In the genomic region with DNA sequence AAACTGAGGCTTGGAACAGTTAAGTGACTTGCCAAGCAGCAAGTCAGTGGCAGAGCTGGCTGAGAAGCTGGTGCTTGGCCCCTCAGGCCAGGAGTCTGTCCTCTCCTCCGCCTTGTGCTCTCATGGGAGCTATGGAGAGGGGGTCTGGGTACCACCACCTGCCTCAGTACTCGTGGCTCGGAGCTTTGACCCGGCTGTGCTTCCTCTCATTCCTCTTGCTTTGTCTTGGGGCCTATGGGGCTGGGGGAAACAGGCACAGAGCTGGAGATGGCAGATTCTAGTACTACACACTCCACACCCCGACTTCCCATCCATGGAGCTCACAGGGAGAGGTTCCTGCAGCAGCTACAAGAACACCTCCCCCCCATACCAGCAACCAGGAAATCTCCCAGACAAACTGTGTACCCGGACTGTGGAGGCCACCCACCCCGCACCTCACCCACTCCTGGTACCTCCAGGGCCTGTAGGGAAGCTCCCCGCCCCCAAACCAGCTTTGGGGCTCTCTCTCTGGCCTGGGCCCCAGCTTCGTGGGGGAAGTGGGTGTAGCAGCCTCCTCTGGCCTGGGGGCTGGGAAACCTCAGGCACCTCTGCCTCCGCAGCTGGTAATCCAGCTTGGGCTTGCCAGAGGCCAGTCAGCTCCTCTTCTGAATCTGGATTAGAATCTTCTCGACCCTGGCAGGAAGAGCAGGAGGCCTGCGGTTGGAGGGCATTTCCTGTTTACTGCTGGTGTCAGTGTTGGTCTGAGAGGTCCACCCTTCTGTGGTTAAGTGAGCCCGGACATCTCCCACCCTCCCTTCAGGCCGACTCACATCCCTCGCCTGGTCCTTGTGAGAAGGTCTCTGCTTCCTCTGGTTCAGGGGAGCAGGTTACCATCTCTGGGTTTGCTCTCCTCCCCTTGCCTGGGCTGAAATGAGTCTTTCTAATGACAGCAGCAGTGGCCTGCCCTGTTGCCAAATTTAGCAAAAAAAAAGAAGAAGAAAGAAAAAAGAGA, we compare ENCODE assay signal across 8 cellular contexts. TPM values are rescaled to one million over a fixed set of nuclear protein-coding genes. Genes with fewer than 3 reads are reported as not detected.
DNase-seq lines count a peak whose midpoint lies in the region; ATAC-seq and TF ChIP-seq lines count a peak whose summit lies in the region.

No MANE protein-coding gene starts in this region.

- H3K27ac ChIP-seq in OCI-LY7 (ENCODE audit: low read depth, low read length, poor library complexity, severe bottlenecking), result peak overlapping the region; percentile 28
- H3K27ac ChIP-seq in colonic mucosa, result peak overlapping the region; percentile 39

- H3K4me2 ChIP-seq in OCI-LY7 (ENCODE audit: low read length), result peak overlapping the region; percentile 70

- peak overlapping the region; percentile 89 for H2AFZ ChIP-seq in OCI-LY7 (ENCODE audit: low read length)

- H3K4me1 ChIP-seq in OCI-LY7 (ENCODE audit: insufficient read depth, low read length, poor library complexity, severe bottlenecking) (peaks cover 20% of the 10 kb centered on the region), colonic mucosa (peaks cover 4% of the 10 kb centered on the region)

- DNase-seq in activated CD8-positive, alpha-beta memory T cell treated with anti-CD3 and anti-CD28 coated beads, Interleukin-2, amount 50 U/mL, for 48 hours, result peak; percentile 56
- DNase-seq in activated CD8-positive, alpha-beta memory T cell treated with anti-CD3 and anti-CD28 coated beads for 24 hours, result no peak
- DNase-seq in OCI-LY7 (ENCODE audit: low spot score) (peak; percentile 70), colonic mucosa (peak; percentile 47), midbrain (lab: John Stamatoyannopoulos, UW) (peak; percentile 21), NCI-H69 (lab: John Stamatoyannopoulos, UW) (no peak), 8988T (no peak)

- TF ChIP-seq CTCF in OCI-LY7 (conservative IDR thresholded peaks at IDR 0.05; ENCODE audit: low read length) (no peak), colonic mucosa (IDR thresholded peaks at IDR 0.05) (no peak)

- H3K36me3 ChIP-seq in OCI-LY7 (ENCODE audit: insufficient read depth, low read length) (no peaks in the 10 kb centered on the region), colonic mucosa (no peaks in the 10 kb centered on the region)

- H3K79me2 ChIP-seq in OCI-LY7 (ENCODE audit: insufficient read depth, low read depth, low read length), result no peaks in the 10 kb centered on the region

- CTCF ChIA-PET in OCI-LY7 (lab: Charles Lee; ENCODE audit: unreplicated experiment), result interaction anchor here (0.8 to 1.4 kb wide), 3 partner anchors 9 to 46 kb away, joined by 3 to 13 read pairs (median 3); no protein-coding TSS in a partner anchor

- ATAC-seq in HG02852 (IDR thresholded peaks at IDR 0.05; ENCODE audit: unreplicated experiment), result peak; percentile 45

- peak overlapping the region; percentile 9 to 26 for H3K9ac ChIP-seq in colonic mucosa (ENCODE audit: low read depth in 2 of 2, low read length in 2 of 2)

- POLR2A ChIA-PET in OCI-LY7 (lab: Charles Lee), result interaction anchor here (0.6 to 2.0 kb wide), 6 partner anchors 9 to 58 kb away, joined by 3 to 7 read pairs (median 4); no protein-coding TSS in a partner anchor

- H3K9me3 ChIP-seq in OCI-LY7 (ENCODE audit: low read length), result no peaks in the 10 kb centered on the region
- no peaks in the 10 kb centered on the region for H3K9me3 ChIP-seq in colonic mucosa

- no peaks in the 10 kb centered on the region for H3K27me3 ChIP-seq in colonic mucosa

- BruUV-seq in OCI-LY7 (replicated peaks; lab: Mats Ljungman, UMichigan), result no TSS peak

- no peaks in the 10 kb centered on the region for H3K9me2 ChIP-seq in OCI-LY7 (ENCODE audit: insufficient read depth, low read length)

- H3K4me3 ChIP-seq in OCI-LY7 (ENCODE audit: low read depth, low read length, poor library complexity, severe bottlenecking), result peak overlapping the region; percentile 34
- no peak overlapping the region for H3K4me3 ChIP-seq in colonic mucosa

- H4K20me1 ChIP-seq in OCI-LY7 (ENCODE audit: insufficient read depth, low read length), result no peaks in the 10 kb centered on the region

- intact Hi-C loops in OCI-LY7 (cut with micrococcal nuclease; ENCODE audit: unreplicated experiment), result no loop called here
- intact Hi-C loops in colonic mucosa (cut with DNase I), result no loop called here

RNA-seq across cellular contexts. Expression of gene RHOB, which starts 22.3 kb away (rescaled TPM):
- total RNA-seq in OCI-LY7 (2014; rRNA removed; shearing (Covaris generic)), result 0.15 TPM in 1 of 2 replicates, not detected in the other
- total RNA-seq in OCI-LY7 (2022), result 0.36 TPM in 1 of 2 replicates, not detected in the other
- 100 to 1,000 TPM in 1 of 2 donors, 10 to 100 TPM in 1; 77.5 to 165 TPM for total RNA-seq in colonic mucosa

Comparison
In these comparisons a context has a peak if more than half of its experiments do, and no peak if none do; other contexts are left out.
1. DNase-seq: peak in activated CD8-positive, alpha-beta memory T cell treated with anti-CD3 and anti-CD28 coated beads, Interleukin-2, amount 50 U/mL, for 48 hours (single experiment), OCI-LY7 (single experiment), colonic mucosa (single experiment) and midbrain (single experiment); none in activated CD8-positive, alpha-beta memory T cell treated with anti-CD3 and anti-CD28 coated beads for 24 hours (single experiment), NCI-H69 (single experiment) and 8988T (single experiment).
2. RNA of gene RHOB, which starts 22.3 kb away (total RNA-seq): 77.5 to 165 TPM in colonic mucosa; 0.15 to 0.36 TPM in OCI-LY7; every median in the first group is over 10 times any median in the second.